Comparison of ENCODE assay signal across 13 cellular contexts in the genomic region with DNA sequence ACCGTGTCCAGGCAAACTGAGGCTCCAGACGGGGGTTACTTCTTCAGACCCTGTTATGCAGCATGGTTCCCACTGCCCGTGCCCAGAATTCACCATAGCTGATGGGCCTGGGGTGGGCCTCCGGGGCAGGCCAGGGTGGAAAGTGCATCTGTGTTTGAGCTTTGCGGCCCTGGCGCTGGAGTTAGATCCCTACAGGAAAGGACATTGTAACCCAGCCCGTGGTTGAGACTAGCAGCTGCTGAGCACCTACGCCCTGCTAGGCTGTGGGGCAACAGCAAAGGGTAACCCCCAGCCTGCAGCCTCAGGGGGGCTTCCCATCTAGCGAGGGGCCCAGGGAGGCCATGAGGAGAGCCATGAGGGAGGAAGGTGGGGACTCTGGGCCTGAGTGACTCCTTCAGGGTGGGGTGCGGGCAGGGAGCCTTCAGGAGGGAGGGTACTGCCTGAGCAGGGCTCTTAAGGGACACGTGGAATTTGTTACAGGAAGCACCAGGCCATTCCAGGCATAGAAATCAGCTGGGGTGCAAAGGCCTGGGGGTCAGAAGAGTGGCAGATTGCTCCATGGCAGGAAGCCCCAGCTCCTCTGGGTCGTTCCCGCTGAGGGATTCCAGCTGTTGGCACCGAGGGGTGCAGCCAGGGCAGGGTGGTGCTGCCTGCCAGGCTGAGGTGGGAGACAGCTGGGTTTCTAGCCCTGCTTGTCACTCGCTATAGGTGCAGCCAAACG. TPM values are rescaled to one million over a fixed set of nuclear protein-coding genes. Genes with fewer than 3 reads are reported as not detected.
A peak's percentile ranks its signal among the peaks of the same experiment; 100 is the strongest.
DNase-seq lines count a peak whose midpoint lies in the region; ATAC-seq and TF ChIP-seq lines count a peak whose summit lies in the region.
"Had no signal": no experiment of that assay in that cellular context is flagged by ENCODE, and none has a peak within 500 bp of the region (broad histone marks: within the 10 kb centered on the region; RNA-seq: fewer than 3 reads in every experiment).

No MANE protein-coding gene starts in this region.

- no peak for TF ChIP-seq EP300 in suprapubic skin (IDR thresholded peaks at IDR 0.05)

- peak; percentile 17 for DNase-seq in DMS53 (lab: John Stamatoyannopoulos, UW)
- no peak for DNase-seq in DMS53 treated with DMSO at 0.1 percent for 48 hours (lab: John Stamatoyannopoulos, UW; ENCODE audit: unreplicated experiment)
- DNase-seq in effector memory CD4-positive, alpha-beta T cell = no peak
- DNase-seq in suprapubic skin (ENCODE audit: low spot score in 2 of 2) = no peak
- DNase-seq in stimulated activated CD4-positive, alpha-beta T cell treated with anti-CD3 and anti-CD28 coated beads, Interleukin-1b, Interleukin-23, amount 100 ng/mL, for 48 hours = no peak
- DNase-seq: foreskin keratinocyte; NCI-H524; stimulated activated CD4-positive, alpha-beta T cell treated with anti-CD3 and anti-CD28 coated beads, Interleukin-2, amount 100 ng/mL, for 48 hours had no signal

- ATAC-seq in HG02870 (IDR thresholded peaks at IDR 0.05; ENCODE audit: unreplicated experiment) (no peak), HG03460 (IDR thresholded peaks at IDR 0.05; ENCODE audit: unreplicated experiment) (no peak)
- ATAC-seq: foreskin keratinocyte had no signal

- WGBS in suprapubic skin = 41% methylated on average over 11 of the region's 16 CpGs

- peaks cover 52% of the 10 kb centered on the region for H3K4me1 ChIP-seq in effector memory CD4-positive, alpha-beta T cell (ENCODE audit: control insufficient read depth, insufficient read depth, low read length, poor library complexity, severe bottlenecking)
- H3K4me1 ChIP-seq in mononuclear cell (ENCODE audit: insufficient read depth, low read length) (peaks cover 69% of the 10 kb centered on the region), suprapubic skin (peaks cover 69% of the 10 kb centered on the region)
- H3K4me1 ChIP-seq: foreskin keratinocyte had no signal

- H3K4me3 ChIP-seq in effector memory CD4-positive, alpha-beta T cell (ENCODE audit: insufficient read depth, low read depth, low read length, poor library complexity, severe bottlenecking) = no peak overlapping the region
- H3K4me3 ChIP-seq in mononuclear cell (ENCODE audit: low read length) = peak overlapping the region; percentile 19
- peak overlapping the region; percentile 24 for H3K4me3 ChIP-seq in suprapubic skin

- peak overlapping the region; percentile 19 for H3K27ac ChIP-seq in effector memory CD4-positive, alpha-beta T cell (ENCODE audit: insufficient read depth, low read length, poor library complexity, severe bottlenecking)
- H3K27ac ChIP-seq in suprapubic skin = peak overlapping the region; percentile 86
- H3K27ac ChIP-seq: 22Rv1, foreskin keratinocyte had no signal

- H3K9me3 ChIP-seq in effector memory CD4-positive, alpha-beta T cell (ENCODE audit: control insufficient read depth, low read length) = no peaks in the 10 kb centered on the region
- H3K9me3 ChIP-seq in mononuclear cell (ENCODE audit: low read depth, low read length) = no peaks in the 10 kb centered on the region
- no peaks in the 10 kb centered on the region for H3K9me3 ChIP-seq in suprapubic skin

- TF ChIP-seq CTCF in suprapubic skin (IDR thresholded peaks at IDR 0.05) = no peak

- H3K36me3 ChIP-seq in effector memory CD4-positive, alpha-beta T cell (ENCODE audit: control insufficient read depth, insufficient read depth, low read length) = peaks cover 52% of the 10 kb centered on the region
- H3K36me3 ChIP-seq in suprapubic skin = no peaks in the 10 kb centered on the region

- H3K27me3 ChIP-seq in effector memory CD4-positive, alpha-beta T cell (replicated peaks; ENCODE audit: control insufficient read depth, insufficient read depth, low read length, poor library complexity, severe bottlenecking) = no peaks in the 10 kb centered on the region
- no peaks in the 10 kb centered on the region for H3K27me3 ChIP-seq in mononuclear cell (ENCODE audit: insufficient read depth, low read length)
- no peaks in the 10 kb centered on the region for H3K27me3 ChIP-seq in suprapubic skin

- TF ChIP-seq POLR2A in suprapubic skin (IDR thresholded peaks at IDR 0.05) = no peak

RNA-seq across cellular contexts. Expression of gene TNFRSF1B, which starts 18.9 kb away (rescaled TPM):
- total RNA-seq in mononuclear cell = 210 TPM
- total RNA-seq in suprapubic skin = 10 to 100 TPM in 2 of 4 donors, 1 to 10 TPM in 2; 6.3 to 35.2 (median 11.9) TPM
- total RNA-seq: MCF 10A had no signal

RNA-seq across cellular contexts. Expression of gene VPS13D, which starts 44.1 kb away (rescaled TPM):
- 52.4 TPM for total RNA-seq in mononuclear cell
- 100 to 1,000 TPM in 3 of 4 donors, 10 to 100 TPM in 1; 94.4 to 472 (median 163) TPM for total RNA-seq in suprapubic skin
